ENCODE assay signal across 17 cellular contexts in the genomic region with DNA sequence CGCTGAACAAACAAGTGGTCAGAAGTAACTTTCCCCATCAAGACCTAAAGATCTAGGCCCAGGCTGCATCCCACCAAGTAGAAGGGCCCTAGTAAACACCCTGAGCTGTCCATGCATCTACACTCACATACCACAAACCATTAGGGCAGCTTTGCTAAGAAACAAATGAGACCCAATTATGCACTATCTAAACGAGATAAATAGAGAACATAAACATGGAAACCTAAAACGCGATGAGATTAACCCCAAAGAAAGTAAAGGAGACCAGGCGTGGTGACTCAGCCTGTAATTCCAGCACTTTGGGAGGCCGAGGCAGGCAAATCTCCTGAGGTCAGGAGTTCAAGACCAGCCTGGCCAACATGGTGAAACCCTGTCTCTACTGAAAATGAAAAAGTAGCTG. TPM values are rescaled to one million over a fixed set of nuclear protein-coding genes. Genes with fewer than 3 reads are reported as not detected.
DNase-seq lines count a peak whose midpoint lies in the region; ATAC-seq, FAIRE-seq and TF ChIP-seq lines count a peak whose summit lies in the region.
"Had no signal": no experiment of that assay in that cellular context is flagged by ENCODE, and none has a peak within 500 bp of the region (broad histone marks: within the 10 kb centered on the region; RNA-seq: fewer than 3 reads in every experiment).

No MANE protein-coding gene starts in this region.

- no TSS peak for BruUV-seq in GM12878 (replicated peaks; lab: Mats Ljungman, UMichigan)

- ATAC-seq in GM12878 (no peak), GM18519 (IDR thresholded peaks at IDR 0.05; ENCODE audit: low FRiP score, unreplicated experiment) (no peak)
- ATAC-seq: HepG2 had no signal

- H3K4me3 Mint-ChIP-seq in progenitor cell of endocrine pancreas (ENCODE audit: low read depth), result no peak overlapping the region

- H3K27me3 Mint-ChIP-seq in progenitor cell of endocrine pancreas, result no peaks in the 10 kb centered on the region
- H3K27me3 Mint-ChIP-seq: CD4-positive, alpha-beta T cell had no signal

- H3K9me3 Mint-ChIP-seq in progenitor cell of endocrine pancreas (ENCODE audit: low read depth), result no peaks in the 10 kb centered on the region
- H3K9me3 Mint-ChIP-seq: CD4-positive, alpha-beta T cell had no signal

- no peaks in the 10 kb centered on the region for H3K27me3 ChIP-seq in GM06990 (replicated peaks; ENCODE audit: control insufficient read depth, insufficient read depth, low read length)
- H3K27me3 ChIP-seq in Loucy (ENCODE audit: insufficient read depth, low read length, poor library complexity, severe bottlenecking), result no peaks in the 10 kb centered on the region
- H3K27me3 ChIP-seq in GM12878 (replicated peaks in 1 of 2; ENCODE audit: control insufficient read depth in 2 of 2, insufficient read depth in 2 of 2, low read length in 1 of 2), result no peaks in the 10 kb centered on the region

- H3K36me3 Mint-ChIP-seq in progenitor cell of endocrine pancreas (ENCODE audit: insufficient read depth), result peaks cover 22% of the 10 kb centered on the region

- CTCF ChIA-PET in GM12878 (lab: Yijun Ruan, JAX), result interaction anchor here (0.6 to 4.0 kb wide), 10 partner anchors 9 to 341 kb away, joined by 3 to 18 read pairs (median 4); no protein-coding TSS in a partner anchor

- peak overlapping the region; percentile 68 for H3K27ac Mint-ChIP-seq in progenitor cell of endocrine pancreas
- H3K27ac Mint-ChIP-seq: CD4-positive, alpha-beta T cell had no signal

- intact Hi-C loops in GM12878 (cut with micrococcal nuclease; ENCODE audit: unreplicated experiment), result no loop called here

- peaks cover 61% of the 10 kb centered on the region for H3K4me1 Mint-ChIP-seq in progenitor cell of endocrine pancreas (ENCODE audit: low read depth)

- H3K4me2 ChIP-seq in Loucy (ENCODE audit: low read depth, low read length, poor library complexity, severe bottlenecking), result peak overlapping the region; percentile 15
- peak overlapping the region; percentile 53; the same call in 1 of the 2 replicates for H3K4me2 ChIP-seq in GM12878 (ENCODE audit: control insufficient read depth, insufficient read depth)

- H2AFZ ChIP-seq in Loucy (ENCODE audit: low read length) (no peak overlapping the region), GM12878 (ENCODE audit: control insufficient read depth, low read depth, low read length) (no peak overlapping the region)

- no peaks in the 10 kb centered on the region for H3K9me2 ChIP-seq in Loucy (replicated peaks; ENCODE audit: low read depth, low read length)

- H3K4me3 ChIP-seq in GM06990 (replicated peaks; ENCODE audit: low read depth, low read length) (peak overlapping the region; percentile 9; the same call in 1 of the 2 replicates), Loucy (ENCODE audit: low read length, poor library complexity, severe bottlenecking) (no peak overlapping the region), GM12878 (peak overlapping the region; percentile 16; the same call in 1 of the 2 replicates)

- POLR2A ChIA-PET in GM12878 (lab: Charles Lee), result interaction anchor here (0.6 to 9.2 kb wide), 8 partner anchors 10 to 97 kb away, joined by 3 to 164 read pairs (median 4); partner anchors contain the start of gene ZC3H7A

- no peak for TF ChIP-seq RAD21 in GM12878 (IDR thresholded peaks at IDR 0.05; ENCODE audit: insufficient read depth, low read depth, low read length)

- no peak for FAIRE-seq in GM12878 (lab: Jason Lieb, UNC)
- FAIRE-seq: H54, HepG2 had no signal

- H3K36me3 ChIP-seq in GM06990 (ENCODE audit: control insufficient read depth, insufficient read depth, low read length) (peaks cover 19% of the 10 kb centered on the region), Loucy (ENCODE audit: insufficient read depth, low read length) (peaks cover 19% of the 10 kb centered on the region; the same call in 1 of the 2 replicates), GM12878 (ENCODE audit: control insufficient read depth in 2 of 2, insufficient read depth in 2 of 2, low read length in 1 of 2) (peaks cover 4 to 34% of the 10 kb centered on the region in 2 experiments)

- in situ Hi-C loops in GM12878 (cut with MboI), result no loop called here

- no peaks in the 10 kb centered on the region for H3K9me3 ChIP-seq in Loucy (ENCODE audit: insufficient read depth, low read depth, low read length)
- no peaks in the 10 kb centered on the region for H3K9me3 ChIP-seq in GM12878 (replicated peaks; ENCODE audit: control insufficient read depth, insufficient read depth, low read length)

- SMC1A ChIA-PET in GM12878 (lab: Charles Lee; ENCODE audit: uncharacterized antibody, unreplicated experiment), result interaction anchor here (1.0 to 9.4 kb wide), 9 partner anchors 18 to 136 kb away, joined by 3 to 124 read pairs (median 6); partner anchors contain the start of gene ZC3H7A

- H3K9ac ChIP-seq in Loucy (ENCODE audit: low read depth, low read length, poor library complexity, severe bottlenecking) (no peak overlapping the region), GM12878 (ENCODE audit: control insufficient read depth, insufficient read depth, low read length) (no peak overlapping the region)

- H3K27ac ChIP-seq in GM12878 (ENCODE audit: control insufficient read depth, insufficient read depth), result peak overlapping the region; percentile 5; the same call in 1 of the 2 replicates

- H3K79me2 ChIP-seq in Loucy (ENCODE audit: insufficient read depth, low read length), result peaks cover 58% of the 10 kb centered on the region
- H3K79me2 ChIP-seq in GM12878 (ENCODE audit: control insufficient read depth, insufficient read depth, low read length), result peaks cover 93% of the 10 kb centered on the region

- DNase-seq in GM06990 (ENCODE audit: extremely low read depth, insufficient read length) (no peak), GM12878 (ENCODE audit: low read depth, low spot score) (no peak), progenitor cell of endocrine pancreas (ENCODE audit: low spot score, unreplicated experiment) (no peak), NCI-H1930 (lab: John Stamatoyannopoulos, UW) (no peak), GM10266 (ENCODE audit: extremely low spot score) (no peak)
- no peak for DNase-seq in activated effector memory CD4-positive, alpha-beta T cell treated with anti-CD3 and anti-CD28 coated beads, Interleukin-2, amount 50 U/mL, for 16 hours
- DNase-seq: Calu3; CD4-positive, alpha-beta T cell; Karpas-422; NCI-H1417; NCI-H2029 treated with DMSO at 0.1 percent for 48 hours; NCI-H524; SIG-M5 had no signal

- H3F3A ChIP-seq in Loucy (ENCODE audit: low read depth), result no peaks in the 10 kb centered on the region

- H3K4me1 ChIP-seq in Loucy (ENCODE audit: insufficient read depth, low read length, poor library complexity, severe bottlenecking), result peaks cover 14% of the 10 kb centered on the region
- H3K4me1 ChIP-seq in GM12878 (ENCODE audit: control insufficient read depth, insufficient read depth, low read length), result peaks cover 42% of the 10 kb centered on the region

- H4K20me1 ChIP-seq in Loucy (ENCODE audit: insufficient read depth, low read length, poor library complexity, severe bottlenecking) (peaks cover 12% of the 10 kb centered on the region), GM12878 (ENCODE audit: control insufficient read depth, insufficient read depth) (no peaks in the 10 kb centered on the region; the same call in 1 of the 2 replicates)

- TF ChIP-seq POLR2A in GM12878 (IDR thresholded peaks at IDR 0.05; ENCODE audit: low read depth, low read length), result no peak

- TF ChIP-seq CTCF in GM06990 (IDR thresholded peaks at IDR 0.05; ENCODE audit: insufficient read depth, low read length, poor library complexity, severe bottlenecking) (no peak), Loucy (conservative IDR thresholded peaks at IDR 0.05; ENCODE audit: low read length) (no peak), GM12878 (IDR thresholded peaks at IDR 0.05 in 2 of 3, conservative IDR thresholded peaks at IDR 0.05 in 1 of 3; ENCODE audit: control insufficient read depth in 2 of 3, extremely low read depth in 1 of 3, insufficient read depth in 1 of 3, low read depth in 3 of 3, low read length in 3 of 3) (no peak), progenitor cell of endocrine pancreas (IDR thresholded peaks at IDR 0.05; ENCODE audit: unreplicated experiment) (no peak), GM10266 (IDR thresholded peaks at IDR 0.05; ENCODE audit: control insufficient read depth, insufficient read depth, low read depth, missing control alignments) (no peak)

- RAD21 ChIA-PET in GM12878 (lab: Charles Lee; ENCODE audit: unreplicated experiment), result interaction anchor here (0.6 to 4.9 kb wide), 6 partner anchors 22 to 205 kb away, joined by 3 to 38 read pairs (median 6); partner anchors contain the start of gene ZC3H7A

- WGBS in GM12878 (ENCODE audit: insufficient coverage, insufficient replicate concordance, low lambda C conversion rate, missing lambda C conversion rate), result 88% methylated on average over 6 of the region's 6 CpGs

- no peak for TF ChIP-seq EP300 in GM12878 (IDR thresholded peaks at IDR 0.05; ENCODE audit: borderline replicate concordance in 1 of 2, control insufficient read depth in 1 of 2, low read depth in 2 of 2, low read length in 2 of 2)

TF ChIP-seq in GM12878, 131 proteins besides CTCF, POLR2A, EP300 and RAD21:
- no peak for TF ChIP-seq IKZF1 (conservative IDR thresholded peaks at IDR 0.05)

RNA-seq across cellular contexts. Expression of gene TXNDC11, which starts 5.8 kb away (rescaled TPM):
- total RNA-seq in GM12878 (2013; cell fraction: nucleolus; rRNA removed), result 97.8 and 99.6 TPM in 2 replicates
- total RNA-seq in GM12878 (2014; rRNA removed) (54.4 and 59.1 TPM in 2 replicates), GM12878 (2014; rRNA removed; fragmentation: Illumina TruSeq; extraction: Trizol) (33.3 and 43.1 TPM in 2 replicates), GM12878 (2021) (45.8 and 51.8 TPM in 2 replicates), progenitor cell of endocrine pancreas (24.9 and 30.8 TPM in 2 replicates)
- 38.0 TPM for polyA plus RNA-seq in GM12878 (2011; ENCODE audit: low read depth)
- polyA plus RNA-seq in GM12878 (2011; rRNA removed) (71.0 and 86.7 TPM in 2 replicates), GM12878 (2014; fragmentation: Illumina TruSeq; extraction: Trizol) (40.7 and 49.9 TPM in 2 replicates), GM12878 (2014; fragmentation: Nextera tagmentation; extraction: Ambion mirVana) (1 to 10 TPM; 1.7 to 7.3 TPM), GM12878 (2014; rRNA removed) (57.0 and 59.9 TPM in 2 replicates), GM12878 (2016; fragmentation: Nextera tagmentation; extraction: Ambion mirVana) (10 to 100 TPM; 69.8 to 70.7 TPM)
- 96.3 and 103 TPM in 2 replicates for polyA plus RNA-seq in GM12878 (2011; cell fraction: cytosol; rRNA removed)
- 86.4 and 91.4 TPM in 2 replicates for polyA plus RNA-seq in GM12878 (2011; cell fraction: nucleus; rRNA removed)
- polyA plus RNA-seq in GM12878 (2012), result 48.2 and 55.5 TPM in 2 replicates
- polyA minus RNA-seq in GM12878 (2011; rRNA and poly(A)+ RNA removed), result 79.2 and 95.3 TPM in 2 replicates
- polyA minus RNA-seq in GM12878 (2011; cell fraction: cytosol; rRNA and poly(A)+ RNA removed), result 28.7 and 34.5 TPM in 2 replicates
- polyA minus RNA-seq in GM12878 (2011; cell fraction: nucleus; rRNA and poly(A)+ RNA removed), result 27.4 and 50.4 TPM in 2 replicates
